23 cellular contexts compared by ENCODE assay signal in the genomic region with DNA sequence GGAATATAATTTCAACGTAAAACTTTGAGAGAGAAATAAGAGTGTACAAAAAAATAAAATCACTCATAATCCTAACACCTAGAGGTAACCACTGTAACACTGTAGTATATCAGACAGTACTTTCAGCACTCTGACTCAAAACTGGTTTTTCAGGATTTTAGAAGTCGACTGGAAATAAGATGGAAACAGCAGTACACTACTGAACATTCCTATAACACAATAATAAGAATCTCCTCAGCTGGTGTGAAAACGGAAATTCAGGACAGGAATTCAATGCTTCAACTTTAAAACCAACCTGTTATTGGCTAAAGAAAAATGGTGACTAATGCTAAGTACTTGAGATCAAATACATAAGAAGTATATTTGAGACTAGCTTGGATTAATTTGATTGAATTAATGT. TPM values are rescaled to one million over a fixed set of nuclear protein-coding genes. Genes with fewer than 3 reads are reported as not detected.
A peak's percentile ranks its signal among the peaks of the same experiment; 100 is the strongest.
DNase-seq lines count a peak whose midpoint lies in the region; ATAC-seq, FAIRE-seq and TF ChIP-seq lines count a peak whose summit lies in the region.
"Had no signal": no experiment of that assay in that cellular context is flagged by ENCODE, and none has a peak within 500 bp of the region (broad histone marks: within the 10 kb centered on the region; RNA-seq: fewer than 3 reads in every experiment).

No MANE protein-coding gene starts in this region.

- no peak for TF ChIP-seq EP300 in K562 (IDR thresholded peaks at IDR 0.05; ENCODE audit: low read length)

- H3K27ac Mint-ChIP-seq in MCF 10A (ENCODE audit: low read depth, unreplicated experiment), result no peak overlapping the region
- H3K27ac Mint-ChIP-seq: activated CD8-positive, alpha-beta T cell treated with anti-CD3 and anti-CD28 coated beads for 36 hours; memory B cell; stimulated activated naive CD8-positive, alpha-beta T cell treated with anti-CD3 and anti-CD28 coated beads, Interleukin-15, amount 100 ng/mL, for 72 hours had no signal

- H3K4me3 Mint-ChIP-seq in MCF 10A (ENCODE audit: unreplicated experiment), result no peak overlapping the region
- H3K4me3 Mint-ChIP-seq: activated CD8-positive, alpha-beta T cell treated with anti-CD3 and anti-CD28 coated beads for 36 hours; activated T-cell treated with anti-CD3 and anti-CD28 coated beads, Interleukin-2, amount 50 U/mL, for 24 hours; memory B cell; stimulated activated naive CD8-positive, alpha-beta T cell treated with anti-CD3 and anti-CD28 coated beads, Interleukin-15, amount 100 ng/mL, for 72 hours had no signal

- H2AFZ ChIP-seq in mammary epithelial cell (ENCODE audit: low read depth, low read length) (no peak overlapping the region), K562 (ENCODE audit: low read depth, low read length) (no peak overlapping the region)

- no peaks in the 10 kb centered on the region for H3K79me2 ChIP-seq in mammary epithelial cell (ENCODE audit: insufficient read depth, low read length)
- H3K79me2 ChIP-seq in K562 (ENCODE audit: control insufficient read depth, insufficient read depth, low read length), result no peaks in the 10 kb centered on the region

- intact Hi-C loops in mammary epithelial cell (cut with micrococcal nuclease) (no loop called here), MCF 10A (cut with micrococcal nuclease) (no loop called here), K562 (cut with micrococcal nuclease) (no loop called here), lower lobe of right lung (cut with DNase I) (no loop called here)

- TF ChIP-seq RAD21 in K562 (CRISPR knock-in tag; conservative IDR thresholded peaks at IDR 0.05 in 1 of 2, IDR thresholded peaks at IDR 0.05 in 1 of 2), result no peak

- peak; percentile 64 for FAIRE-seq in K562 (lab: Jason Lieb, UNC)

- TF ChIP-seq CTCF in mammary epithelial cell (conservative IDR thresholded peaks at IDR 0.05 in 1 of 2, IDR thresholded peaks at IDR 0.05 in 1 of 2; ENCODE audit: extremely low read depth in 1 of 2, insufficient read depth in 1 of 2, low read depth in 1 of 2, low read length in 2 of 2) (no peak), MCF 10A (IDR thresholded peaks at IDR 0.05; ENCODE audit: unreplicated experiment) (no peak), K562 (IDR thresholded peaks at IDR 0.05 in 2 of 3, conservative IDR thresholded peaks at IDR 0.05 in 1 of 3; ENCODE audit: insufficient read depth in 2 of 3, low read depth in 1 of 3, low read length in 3 of 3) (no peak), lower lobe of right lung (IDR thresholded peaks at IDR 0.05) (no peak)

- WGBS in mammary epithelial cell (ENCODE audit: low coverage, missing lambda C conversion rate), result 5% methylated on average over 3 of the region's 3 CpGs
- WGBS in K562 (ENCODE audit: insufficient coverage, low coverage, missing lambda C conversion rate), result 61% methylated on average over 3 of the region's 3 CpGs

- H3K36me3 ChIP-seq in mammary epithelial cell (ENCODE audit: insufficient read depth, low read length) (peaks cover 3% of the 10 kb centered on the region), K562 (ENCODE audit: control insufficient read depth, insufficient read depth, low read length) (peaks cover 84% of the 10 kb centered on the region), lower lobe of right lung (peaks cover 20% of the 10 kb centered on the region)

- no peak for ATAC-seq in K562
- peak; percentile 83 to 84 for ATAC-seq in lower lobe of right lung
- ATAC-seq: activated CD4-positive, CD25-positive, alpha-beta regulatory T cell treated with anti-CD3 and anti-CD28 coated beads, Interleukin-2, amount 50 U/mL, for 24 hours; activated CD8-positive, alpha-beta T cell treated with anti-CD3 and anti-CD28 coated beads for 36 hours; stimulated activated naive CD8-positive, alpha-beta T cell treated with anti-CD3 and anti-CD28 coated beads, Interleukin-15, amount 100 ng/mL, for 72 hours had no signal

- no peak overlapping the region for H3K27ac ChIP-seq in mammary epithelial cell (ENCODE audit: insufficient read depth, low read depth, low read length)
- no peak overlapping the region for H3K27ac ChIP-seq in K562 (ENCODE audit: extremely low read depth, low read depth, low read length)
- no peak overlapping the region for H3K27ac ChIP-seq in lower lobe of right lung
- H3K27ac ChIP-seq: right atrium auricular region had no signal

- no peak overlapping the region for H3K9ac ChIP-seq in mammary epithelial cell (ENCODE audit: insufficient read depth, low read length)
- H3K9ac ChIP-seq in K562 (ENCODE audit: insufficient read depth in 1 of 2, low read depth in 2 of 2, low read length in 2 of 2), result no peak overlapping the region

- H3K9me3 Mint-ChIP-seq in MCF 10A (ENCODE audit: unreplicated experiment), result no peaks in the 10 kb centered on the region
- H3K9me3 Mint-ChIP-seq: activated CD8-positive, alpha-beta T cell treated with anti-CD3 and anti-CD28 coated beads for 36 hours; activated T-cell treated with anti-CD3 and anti-CD28 coated beads, Interleukin-2, amount 50 U/mL, for 24 hours; memory B cell; stimulated activated naive CD8-positive, alpha-beta T cell treated with anti-CD3 and anti-CD28 coated beads, Interleukin-15, amount 100 ng/mL, for 72 hours had no signal

- no peaks in the 10 kb centered on the region for H3K9me1 ChIP-seq in K562 (ENCODE audit: control insufficient read depth, insufficient read depth, low read length)

- H3K27me3 ChIP-seq in mammary epithelial cell (ENCODE audit: insufficient read depth, low read length) (no peaks in the 10 kb centered on the region), K562 (ENCODE audit: control insufficient read depth in 2 of 2, insufficient read depth in 2 of 2, low read length in 2 of 2) (no peaks in the 10 kb centered on the region), lower lobe of right lung (ENCODE audit: low read depth) (no peaks in the 10 kb centered on the region)
- H3K27me3 ChIP-seq: right atrium auricular region, upper lobe of left lung had no signal

- H4K20me1 ChIP-seq in mammary epithelial cell (ENCODE audit: insufficient read depth, low read length) (no peaks in the 10 kb centered on the region), K562 (replicated peaks; ENCODE audit: control insufficient read depth, insufficient read depth, low read length) (no peaks in the 10 kb centered on the region)

- no peak overlapping the region for H3K4me3 ChIP-seq in mammary epithelial cell (replicated peaks in 1 of 3; ENCODE audit: insufficient read depth in 1 of 3, low read depth in 2 of 3, low read length in 3 of 3)
- no peak overlapping the region for H3K4me3 ChIP-seq in K562
- H3K4me3 ChIP-seq in lower lobe of right lung, result no peak overlapping the region
- H3K4me3 ChIP-seq: right atrium auricular region, upper lobe of left lung had no signal

- H3K4me1 ChIP-seq in mammary epithelial cell (ENCODE audit: insufficient read depth, low read length) (peaks cover 14% of the 10 kb centered on the region), K562 (replicated peaks in 1 of 2; ENCODE audit: control insufficient read depth in 2 of 2, insufficient read depth in 2 of 2, low read length in 2 of 2) (no peaks in the 10 kb centered on the region), lower lobe of right lung (peaks cover 9% of the 10 kb centered on the region)
- H3K4me1 ChIP-seq: right atrium auricular region had no signal

- POLR2A ChIA-PET in MCF 10A (lab: Yijun Ruan, JAX), result interaction anchor here (2.0 kb wide), 1 partner anchor 11 kb away, joined by 4 read pairs; no protein-coding TSS in a partner anchor
- POLR2A ChIA-PET in K562 (lab: Yijun Ruan, JAX), result interaction anchor here (1.5 kb wide), 1 partner anchor 69 kb away, joined by 5 read pairs; no protein-coding TSS in a partner anchor

- peak; percentile 75 for DNase-seq in mammary epithelial cell
- no peak for DNase-seq in MCF 10A (ENCODE audit: unreplicated experiment)
- no peak for DNase-seq in K562 (ENCODE audit: extremely low read depth in 1 of 4, low spot score in 3 of 4)
- no peak for DNase-seq in lower lobe of right lung
- DNase-seq in stimulated activated CD4-positive, alpha-beta T cell treated with anti-CD3 and anti-CD28 coated beads, Interleukin-1b, Interleukin-23, amount 100 ng/mL, for 48 hours, result no peak
- DNase-seq in iPS-NIHi7 (ENCODE audit: extremely low spot score), result no peak
- DNase-seq in NCI-H2107 treated with DMSO at 0.1 percent for 48 hours (lab: John Stamatoyannopoulos, UW; ENCODE audit: unreplicated experiment), result no peak
- DNase-seq in NCI-H2107 (lab: John Stamatoyannopoulos, UW), result no peak
- DNase-seq: activated CD8-positive, alpha-beta T cell treated with anti-CD3 and anti-CD28 coated beads for 36 hours; activated naive CD4-positive, alpha-beta T cell treated with anti-CD3 and anti-CD28 coated beads, Interleukin-2, amount 50 U/mL, for 16 hours; activated T-cell treated with anti-CD3 and anti-CD28 coated beads, Interleukin-2, amount 50 U/mL, for 24 hours; caudate nucleus; COR-L47; foreskin fibroblast; NCI-H2081 treated with DMSO at 0.1 percent for 48 hours; occipital lobe; Right ventricle myocardium superior; stimulated activated CD4-positive, alpha-beta T cell treated with anti-CD3 and anti-CD28 coated beads, Interleukin-4, amount 100 ng/mL, for 4 hours; stimulated activated naive CD8-positive, alpha-beta T cell treated with anti-CD3 and anti-CD28 coated beads, Interleukin-15, amount 100 ng/mL, for 72 hours; upper lobe of left lung had no signal

- peaks cover 51% of the 10 kb centered on the region for H3K36me3 Mint-ChIP-seq in MCF 10A (ENCODE audit: insufficient read depth, unreplicated experiment)

- H3K9me3 ChIP-seq in mammary epithelial cell (replicated peaks; ENCODE audit: insufficient read depth, low read length), result no peaks in the 10 kb centered on the region
- no peaks in the 10 kb centered on the region for H3K9me3 ChIP-seq in K562 (replicated peaks; ENCODE audit: control insufficient read depth, insufficient read depth, low read depth, low read length)
- H3K9me3 ChIP-seq in lower lobe of right lung, result no peaks in the 10 kb centered on the region
- H3K9me3 ChIP-seq: right atrium auricular region, upper lobe of left lung had no signal

- BruUV-seq in mammary epithelial cell (replicated peaks; lab: Mats Ljungman, UMichigan) (no TSS peak), MCF 10A (replicated peaks; lab: Mats Ljungman, UMichigan) (no TSS peak), K562 (replicated peaks; lab: Mats Ljungman, UMichigan) (no TSS peak)

- CTCF ChIA-PET in mammary epithelial cell (lab: Charles Lee; ENCODE audit: low non-redundant PET) (no interaction called here), MCF 10A (lab: Yijun Ruan, JAX) (interaction anchor here (1.3 kb wide), 1 partner anchor 10 kb away, joined by 3 read pairs; no protein-coding TSS in a partner anchor), K562 (lab: Yijun Ruan, JAX; ENCODE audit: low intra/inter-chr PET ratio) (no interaction called here)

- no peaks in the 10 kb centered on the region for H3K27me3 Mint-ChIP-seq in MCF 10A (ENCODE audit: insufficient read depth, unreplicated experiment)
- H3K27me3 Mint-ChIP-seq: activated CD8-positive, alpha-beta T cell treated with anti-CD3 and anti-CD28 coated beads for 36 hours; activated T-cell treated with anti-CD3 and anti-CD28 coated beads, Interleukin-2, amount 50 U/mL, for 24 hours; memory B cell; stimulated activated naive CD8-positive, alpha-beta T cell treated with anti-CD3 and anti-CD28 coated beads, Interleukin-15, amount 100 ng/mL, for 72 hours had no signal

- dilution Hi-C loops in mammary epithelial cell (cut with HindIII; ENCODE audit: low sequenced_read_pairs), result no loop called here

- in situ Hi-C loops in mammary epithelial cell (cut with MboI; ENCODE audit: low sequenced_read_pairs in 2 of 2) (no loop called here), K562 (cut with MboI) (no loop called here)

- H3K4me1 Mint-ChIP-seq in MCF 10A (ENCODE audit: insufficient read depth, unreplicated experiment), result no peaks in the 10 kb centered on the region
- H3K4me1 Mint-ChIP-seq: stimulated activated naive CD8-positive, alpha-beta T cell treated with anti-CD3 and anti-CD28 coated beads, Interleukin-15, amount 100 ng/mL, for 72 hours had no signal

- H3K4me2 ChIP-seq in mammary epithelial cell (ENCODE audit: insufficient read depth, low read depth, low read length) (peak overlapping the region; percentile 32), K562 (ENCODE audit: insufficient read depth, low read length) (no peak overlapping the region)

- no peak for TF ChIP-seq POLR2A in K562 (conservative IDR thresholded peaks at IDR 0.05)

RNA-seq across cellular contexts. Expression of a gene that starts 12.3 kb away (rescaled TPM):
- total RNA-seq in mammary epithelial cell (10 to 100 TPM in 1 of 2 donors, 1 to 10 TPM in 1; 7.5 to 14.9 TPM), MCF 10A (2022) (7.2 and 10.5 TPM in 2 replicates), K562 (2014; rRNA removed) (2.6 and 3.2 TPM in 2 replicates), K562 (2014; rRNA removed; fragmentation: Illumina TruSeq; extraction: Trizol) (1.8 and 2.9 TPM in 2 replicates), K562 (2015; rRNA removed; fragmentation: Illumina TruSeq; extraction: Trizol) (1.3 and 1.4 TPM in 2 replicates), K562 (2021) (10.4 and 10.8 TPM in 2 replicates), lower lobe of right lung (29.9 TPM)
- polyA plus RNA-seq in mammary epithelial cell (4.4 TPM), K562 (2011; rRNA removed) (3.6 and 3.8 TPM in 2 replicates), K562 (2014; fragmentation: Illumina TruSeq; extraction: Trizol) (4.0 and 5.0 TPM in 2 replicates), K562 (2014; fragmentation: Nextera tagmentation; extraction: Ambion mirVana) (under 1 TPM; 0.03 to 0.14 TPM), K562 (2014; rRNA removed) (5.1 TPM in 2 replicates)
- polyA minus RNA-seq in mammary epithelial cell, result 6.4 TPM
- total RNA-seq in K562 (2011; cell fraction: chromatin; rRNA removed; ENCODE audit: low replicate concordance), result 47.2 and 96.1 TPM in 2 replicates
- 35.9 and 38.0 TPM in 2 replicates for total RNA-seq in K562 (2011; cell fraction: nucleolus; rRNA removed)
- 28.2 and 28.5 TPM in 2 replicates for total RNA-seq in K562 (2011; cell fraction: nucleoplasm; rRNA removed)
- polyA plus RNA-seq in K562 (2011; cell fraction: cytosol; rRNA removed), result 1.7 and 2.8 TPM in 2 replicates
- 17.3 and 27.0 TPM in 2 replicates for polyA plus RNA-seq in K562 (2011; cell fraction: nucleus; rRNA removed)
- polyA plus RNA-seq in K562 (2012), result 4.0 and 6.1 TPM in 2 replicates
- polyA minus RNA-seq in K562 (2011; rRNA and poly(A)+ RNA removed), result 3.7 and 5.9 TPM in 2 replicates
- polyA minus RNA-seq in K562 (2011; cell fraction: cytosol; rRNA and poly(A)+ RNA removed), result 2.4 and 4.4 TPM in 2 replicates
- polyA minus RNA-seq in K562 (2011; cell fraction: nucleus; rRNA and poly(A)+ RNA removed), result 11.3 and 13.1 TPM in 2 replicates
